In the genomic region with DNA sequence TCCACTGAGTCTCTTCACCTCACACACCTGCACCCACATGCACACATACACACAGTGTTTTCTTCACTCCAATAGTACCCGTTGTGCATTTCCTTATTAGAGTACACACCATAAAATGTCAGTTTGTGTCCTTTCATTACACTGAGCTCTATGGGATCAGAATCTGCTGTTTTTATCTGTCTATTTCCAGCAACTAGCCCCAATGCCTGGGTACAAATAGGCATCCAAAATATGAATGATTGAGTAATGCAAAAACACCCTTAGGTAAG, we compare ENCODE assay signal across 15 cellular contexts. TPM values are rescaled to one million over a fixed set of nuclear protein-coding genes. Genes with fewer than 3 reads are reported as not detected.
DNase-seq lines count a peak whose midpoint lies in the region; ATAC-seq and TF ChIP-seq lines count a peak whose summit lies in the region.
"Had no signal": no experiment of that assay in that cellular context is flagged by ENCODE, and none has a peak within 500 bp of the region (broad histone marks: within the 10 kb centered on the region; RNA-seq: fewer than 3 reads in every experiment).

No MANE protein-coding gene starts in this region.

- H3K4me3 ChIP-seq in mucosa of descending colon (peak overlapping the region; percentile 9), body of pancreas (no peak overlapping the region), Peyer's patch (no peak overlapping the region)
- H3K4me3 ChIP-seq: A549, GM12878, GM23248 had no signal

- TF ChIP-seq POLR2A in body of pancreas (IDR thresholded peaks at IDR 0.05) = no peak
- no peak for TF ChIP-seq POLR2A in Peyer's patch (IDR thresholded peaks at IDR 0.05)

- peak; percentile 3 for ATAC-seq in HG02884 (IDR thresholded peaks at IDR 0.05; ENCODE audit: unreplicated experiment)
- ATAC-seq in mucosa of descending colon = peak; percentile 84
- ATAC-seq in body of pancreas = no peak

- H3K4me1 ChIP-seq in mucosa of descending colon (ENCODE audit: low read depth) (no peaks in the 10 kb centered on the region), body of pancreas (no peaks in the 10 kb centered on the region), Peyer's patch (no peaks in the 10 kb centered on the region)
- H3K4me1 ChIP-seq: A549, BE2C had no signal

- H3K27ac ChIP-seq in body of pancreas (no peak overlapping the region), Peyer's patch (no peak overlapping the region)
- H3K27ac ChIP-seq: A549, C4-2B, GM23248 had no signal

- intact Hi-C loops in mucosa of descending colon (cut with DNase I, micrococcal nuclease) = no loop called here
- intact Hi-C loops in body of pancreas (cut with DNase I) = no loop called here

- H3K27me3 ChIP-seq in body of pancreas (no peaks in the 10 kb centered on the region), Peyer's patch (no peaks in the 10 kb centered on the region)
- H3K27me3 ChIP-seq: BE2C had no signal

- peaks cover 59% of the 10 kb centered on the region for H3K4me1 Mint-ChIP-seq in activated naive CD4-positive, alpha-beta T cell treated with anti-CD3 and anti-CD28 coated beads, Interleukin-2, amount 50 U/mL, for 24 hours

- DNase-seq in activated naive CD4-positive, alpha-beta T cell (lab: John Stamatoyannopoulos, UW) = no peak
- DNase-seq in mucosa of descending colon = no peak
- no peak for DNase-seq in body of pancreas
- DNase-seq in NOMO-1 treated with DMSO at 0.1 percent for 48 hours (lab: John Stamatoyannopoulos, UW; ENCODE audit: unreplicated experiment) = no peak
- DNase-seq in Peyer's patch = no peak
- DNase-seq: DMS 273 treated with DMSO at 0.1 percent for 48 hours had no signal

- H3K4me3 Mint-ChIP-seq in activated naive CD4-positive, alpha-beta T cell treated with anti-CD3 and anti-CD28 coated beads, Interleukin-2, amount 50 U/mL, for 24 hours = no peak overlapping the region

- no peaks in the 10 kb centered on the region for H3K9me3 Mint-ChIP-seq in activated naive CD4-positive, alpha-beta T cell treated with anti-CD3 and anti-CD28 coated beads, Interleukin-2, amount 50 U/mL, for 24 hours

- no peaks in the 10 kb centered on the region for H3K36me3 ChIP-seq in mucosa of descending colon (ENCODE audit: low read depth)
- H3K36me3 ChIP-seq in body of pancreas (replicated peaks in 1 of 2; ENCODE audit: insufficient read depth in 1 of 2, low read depth in 2 of 2) = peaks cover 0 to 1% of the 10 kb centered on the region in 2 donors
- H3K36me3 ChIP-seq in Peyer's patch = peaks cover 0 to 43% (median 0%) of the 10 kb centered on the region in 3 donors

- 80 to 83% methylated on average over 1 of the region's 1 CpG for WGBS in body of pancreas, 2 donors

- no peaks in the 10 kb centered on the region for H3K27me3 Mint-ChIP-seq in activated naive CD4-positive, alpha-beta T cell treated with anti-CD3 and anti-CD28 coated beads, Interleukin-2, amount 50 U/mL, for 24 hours

- TF ChIP-seq CTCF in mucosa of descending colon (IDR thresholded peaks at IDR 0.05) (no peak), body of pancreas (IDR thresholded peaks at IDR 0.05) (no peak), Peyer's patch (IDR thresholded peaks at IDR 0.05) (no peak)

- peak overlapping the region; percentile 63 for H3K27ac Mint-ChIP-seq in activated naive CD4-positive, alpha-beta T cell treated with anti-CD3 and anti-CD28 coated beads, Interleukin-2, amount 50 U/mL, for 24 hours

- H3K36me3 Mint-ChIP-seq in activated naive CD4-positive, alpha-beta T cell treated with anti-CD3 and anti-CD28 coated beads, Interleukin-2, amount 50 U/mL, for 24 hours = peaks cover 15% of the 10 kb centered on the region

- H3K9me3 ChIP-seq in mucosa of descending colon = no peaks in the 10 kb centered on the region
- H3K9me3 ChIP-seq in body of pancreas = no peaks in the 10 kb centered on the region
- H3K9me3 ChIP-seq in Peyer's patch = no peaks in the 10 kb centered on the region
- H3K9me3 ChIP-seq: A549, BE2C had no signal

RNA-seq across cellular contexts. Expression of gene PPP3R2, which starts 27.1 kb away (rescaled TPM):
- total RNA-seq in mucosa of descending colon = not detected
- not detected for total RNA-seq in body of pancreas
- not detected for total RNA-seq in Peyer's patch
- total RNA-seq: Calu3, Daoy, GM12878, GM23248 had no signal

RNA-seq across cellular contexts. Expression of gene RNF20, which starts 34.0 kb away (rescaled TPM):
- total RNA-seq in mucosa of descending colon (10 to 100 TPM; 37.8 to 58.9 (median 41.7) TPM), body of pancreas (10 to 100 TPM; 17.5 to 21.3 TPM), Peyer's patch (10 to 100 TPM; 14.1 to 35.5 (median 16.1) TPM)
